1 cellular context compared by ENCODE assay signal in the genomic region with DNA sequence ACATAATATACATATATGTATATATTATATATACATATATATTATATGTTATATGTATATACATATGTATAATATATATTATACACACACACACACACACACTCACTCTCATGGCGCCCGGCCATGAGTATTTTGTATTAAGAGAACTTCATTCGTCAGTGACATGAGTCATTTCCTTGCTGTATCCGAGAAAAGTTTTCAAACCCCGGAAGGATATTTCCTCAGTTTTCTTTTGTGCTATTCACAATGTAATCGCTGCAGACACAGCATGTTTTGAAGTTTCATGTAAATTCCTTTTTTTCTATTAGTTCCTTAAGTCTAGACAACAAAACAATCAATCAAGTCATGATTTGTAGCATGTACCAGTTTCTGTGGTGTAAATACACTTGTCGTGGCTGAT.
TF ChIP-seq lines count a peak whose summit lies in the region.

No MANE protein-coding gene starts in this region.

TF ChIP-seq in HepG2, 621 proteins besides CTCF, POLR2A, EP300 and RAD21:
- TF ChIP-seq, protein P1, sequence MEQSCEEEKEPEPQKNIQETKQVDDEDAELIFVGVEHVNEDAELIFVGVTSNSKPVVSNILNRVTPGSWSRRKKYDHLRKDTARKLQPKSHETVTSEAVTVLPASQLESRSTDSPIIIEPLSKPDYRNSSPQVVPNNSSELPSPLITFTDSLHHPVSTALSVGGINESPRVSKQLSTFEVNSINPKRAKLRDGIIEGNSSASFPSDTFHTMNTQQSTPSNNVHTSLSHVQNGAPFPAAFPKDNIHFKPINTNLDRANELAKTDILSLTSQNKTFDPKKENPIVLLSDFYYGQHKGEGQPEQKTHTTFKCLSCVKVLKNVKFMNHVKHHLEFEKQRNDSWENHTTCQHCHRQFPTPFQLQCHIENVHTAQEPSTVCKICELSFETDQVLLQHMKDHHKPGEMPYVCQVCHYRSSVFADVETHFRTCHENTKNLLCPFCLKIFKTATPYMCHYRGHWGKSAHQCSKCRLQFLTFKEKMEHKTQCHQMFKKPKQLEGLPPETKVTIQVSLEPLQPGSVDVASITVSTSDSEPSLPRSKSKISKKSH (CRISPR knock-in tag; IDR thresholded peaks at IDR 0.05; ENCODE audit: borderline replicate concordance), result no peak
- no peak for TF ChIP-seq PITX1 (CRISPR knock-in tag; IDR thresholded peaks at IDR 0.05)
- no peak for TF ChIP-seq BCL6 (CRISPR knock-in tag; IDR thresholded peaks at IDR 0.05)
- TF ChIP-seq, protein P2, sequence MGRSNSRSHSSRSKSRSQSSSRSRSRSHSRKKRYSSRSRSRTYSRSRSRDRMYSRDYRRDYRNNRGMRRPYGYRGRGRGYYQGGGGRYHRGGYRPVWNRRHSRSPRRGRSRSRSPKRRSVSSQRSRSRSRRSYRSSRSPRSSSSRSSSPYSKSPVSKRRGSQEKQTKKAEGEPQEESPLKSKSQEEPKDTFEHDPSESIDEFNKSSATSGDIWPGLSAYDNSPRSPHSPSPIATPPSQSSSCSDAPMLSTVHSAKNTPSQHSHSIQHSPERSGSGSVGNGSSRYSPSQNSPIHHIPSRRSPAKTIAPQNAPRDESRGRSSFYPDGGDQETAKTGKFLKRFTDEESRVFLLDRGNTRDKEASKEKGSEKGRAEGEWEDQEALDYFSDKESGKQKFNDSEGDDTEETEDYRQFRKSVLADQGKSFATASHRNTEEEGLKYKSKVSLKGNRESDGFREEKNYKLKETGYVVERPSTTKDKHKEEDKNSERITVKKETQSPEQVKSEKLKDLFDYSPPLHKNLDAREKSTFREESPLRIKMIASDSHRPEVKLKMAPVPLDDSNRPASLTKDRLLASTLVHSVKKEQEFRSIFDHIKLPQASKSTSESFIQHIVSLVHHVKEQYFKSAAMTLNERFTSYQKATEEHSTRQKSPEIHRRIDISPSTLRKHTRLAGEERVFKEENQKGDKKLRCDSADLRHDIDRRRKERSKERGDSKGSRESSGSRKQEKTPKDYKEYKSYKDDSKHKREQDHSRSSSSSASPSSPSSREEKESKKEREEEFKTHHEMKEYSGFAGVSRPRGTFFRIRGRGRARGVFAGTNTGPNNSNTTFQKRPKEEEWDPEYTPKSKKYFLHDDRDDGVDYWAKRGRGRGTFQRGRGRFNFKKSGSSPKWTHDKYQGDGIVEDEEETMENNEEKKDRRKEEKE (IDR thresholded peaks at IDR 0.05), result no peak
- TF ChIP-seq MLLT10 (CRISPR knock-in tag; IDR thresholded peaks at IDR 0.05), result no peak
- TF ChIP-seq ARHGAP35 (CRISPR knock-in tag; IDR thresholded peaks at IDR 0.05; ENCODE audit: borderline replicate concordance), result no peak
- TF ChIP-seq ZFP90 (CRISPR knock-in tag; IDR thresholded peaks at IDR 0.05; ENCODE audit: borderline replicate concordance), result no peak
- no peak for TF ChIP-seq PHF5A (CRISPR knock-in tag; IDR thresholded peaks at IDR 0.05; ENCODE audit: low read depth, unreplicated experiment)
- no peak for TF ChIP-seq SAFB2 (CRISPR knock-in tag; IDR thresholded peaks at IDR 0.05; ENCODE audit: borderline replicate concordance, low read depth)
TF ChIP-seq in HepG2: peak in this region for 0.
